Comparison of ENCODE assay signal across 16 cellular contexts in the genomic region with DNA sequence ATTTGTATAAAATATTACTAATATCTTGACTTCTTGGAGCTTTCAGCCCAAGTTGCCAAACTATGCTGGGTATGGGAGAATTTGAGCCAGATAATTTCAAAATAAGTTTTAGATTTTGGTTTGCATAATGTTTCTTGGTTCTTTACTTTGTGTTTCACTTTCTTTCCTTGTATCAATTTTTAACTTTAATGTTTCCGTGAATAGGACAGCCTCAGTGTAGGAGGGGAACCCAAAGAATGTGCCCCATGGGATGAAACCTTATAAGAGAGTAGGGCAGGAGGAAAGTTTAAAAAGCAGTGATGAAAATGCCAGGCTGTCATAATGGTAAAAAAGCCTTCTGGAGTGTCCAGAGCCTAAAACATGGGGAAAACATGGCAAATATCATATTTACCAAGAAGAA.
DNase-seq lines count a peak whose midpoint lies in the region; ATAC-seq, FAIRE-seq and TF ChIP-seq lines count a peak whose summit lies in the region.
"Had no signal": no experiment of that assay in that cellular context is flagged by ENCODE, and none has a peak within 500 bp of the region (broad histone marks: within the 10 kb centered on the region; RNA-seq: fewer than 3 reads in every experiment).

No MANE protein-coding gene starts in this region.

- H4K20me1 ChIP-seq in keratinocyte (ENCODE audit: control insufficient read depth, extremely low read depth, insufficient read depth, low read length) = no peaks in the 10 kb centered on the region
- H4K20me1 ChIP-seq in hepatocyte (ENCODE audit: insufficient read depth, poor library complexity, severe bottlenecking) = no peaks in the 10 kb centered on the region

- H3K36me3 ChIP-seq in keratinocyte (ENCODE audit: control insufficient read depth in 2 of 2, extremely low read depth in 1 of 2, insufficient read depth in 2 of 2, low read length in 2 of 2) = no peaks in the 10 kb centered on the region
- H3K36me3 ChIP-seq in hepatocyte (replicated peaks; ENCODE audit: insufficient read depth, low read depth) = no peaks in the 10 kb centered on the region
- H3K36me3 ChIP-seq: neutrophil had no signal

- no peaks in the 10 kb centered on the region for H3K79me2 ChIP-seq in keratinocyte (ENCODE audit: control insufficient read depth, insufficient read depth, low read length)
- no peaks in the 10 kb centered on the region for H3K79me2 ChIP-seq in hepatocyte

- no peak overlapping the region for H3K27ac ChIP-seq in keratinocyte (ENCODE audit: control insufficient read depth, insufficient read depth, low read length)
- H3K27ac ChIP-seq in hepatocyte = no peak overlapping the region
- H3K27ac ChIP-seq: neutrophil had no signal

- 0% methylated on average over 1 of the region's 1 CpG for WGBS in hepatocyte (ENCODE audit: low lambda C conversion rate, missing lambda C conversion rate)

- no peak overlapping the region for H3K9ac ChIP-seq in keratinocyte (ENCODE audit: control insufficient read depth, extremely low read depth, insufficient read depth, low read length)

- no peak overlapping the region for H3K4me2 ChIP-seq in keratinocyte (ENCODE audit: control insufficient read depth, extremely low read depth, insufficient read depth, low read depth, low read length)
- no peak overlapping the region for H3K4me2 ChIP-seq in hepatocyte

- no peak overlapping the region for H3K4me3 ChIP-seq in keratinocyte (ENCODE audit: control insufficient read depth in 2 of 3, extremely low read depth in 1 of 3, insufficient read depth in 2 of 3, low read depth in 1 of 3, low read length in 3 of 3)
- no peak overlapping the region for H3K4me3 ChIP-seq in hepatocyte

- DNase-seq in keratinocyte (ENCODE audit: low read depth, low spot score) = no peak
- no peak for DNase-seq in hepatocyte (ENCODE audit: low spot score)
- DNase-seq in DMS79 treated with DMSO at 0.1 percent for 48 hours (lab: John Stamatoyannopoulos, UW) = no peak
- DNase-seq in NCI-H2196 treated with DMSO at 0.1 percent for 48 hours (lab: John Stamatoyannopoulos, UW; ENCODE audit: unreplicated experiment) = no peak
- no peak for DNase-seq in nucleus accumbens (lab: John Stamatoyannopoulos, UW)
- DNase-seq: activated CD4-positive, alpha-beta T cell treated with anti-CD3 and anti-CD28 coated beads for 4 hours; activated T-cell treated with anti-CD3 and anti-CD28 coated beads, Interleukin-2, amount 50 U/mL, for 72 hours; amniotic stem cell; NCI-H1092; NCI-H446 treated with DMSO at 0.1 percent for 48 hours; small intestine had no signal

- H2AFZ ChIP-seq in keratinocyte (ENCODE audit: control insufficient read depth, low read length) = peak overlapping the region; percentile 0
- no peak overlapping the region for H2AFZ ChIP-seq in hepatocyte

- no peak for FAIRE-seq in keratinocyte (lab: Jason Lieb, UNC)
- FAIRE-seq: small intestine had no signal

- no peaks in the 10 kb centered on the region for H3K27me3 ChIP-seq in keratinocyte (ENCODE audit: control insufficient read depth, extremely low read depth, insufficient read depth, low read length)
- no peaks in the 10 kb centered on the region for H3K27me3 ChIP-seq in hepatocyte
- H3K27me3 ChIP-seq: neutrophil had no signal

- H3K4me1 ChIP-seq in keratinocyte (ENCODE audit: control insufficient read depth, extremely low read depth, insufficient read depth, low read length) (peaks cover 17% of the 10 kb centered on the region), hepatocyte (ENCODE audit: insufficient read depth) (peaks cover 9% of the 10 kb centered on the region)

- H3K9me2 ChIP-seq in hepatocyte (replicated peaks; ENCODE audit: insufficient read depth) = no peaks in the 10 kb centered on the region

- dilution Hi-C loops in keratinocyte (cut with MboI; ENCODE audit: extremely low pct_ligation_motif_present, low sequenced_read_pairs) = no loop called here

- no peaks in the 10 kb centered on the region for H3K9me3 ChIP-seq in keratinocyte (ENCODE audit: control insufficient read depth, low read depth, low read length)
- no peaks in the 10 kb centered on the region for H3K9me3 ChIP-seq in hepatocyte (ENCODE audit: low read depth)
- H3K9me3 ChIP-seq: neutrophil had no signal

- H3K9me1 ChIP-seq in keratinocyte (ENCODE audit: control insufficient read depth, extremely low read depth, insufficient read depth, low read length) = no peaks in the 10 kb centered on the region

- ATAC-seq in GM18909 (IDR thresholded peaks at IDR 0.05; ENCODE audit: poor library complexity, unreplicated experiment) (peak; percentile 73), GM21786 (IDR thresholded peaks at IDR 0.05; ENCODE audit: unreplicated experiment) (peak; percentile 49), HG03175 (IDR thresholded peaks at IDR 0.05; ENCODE audit: unreplicated experiment) (peak; percentile 31)
- ATAC-seq: Panc1 had no signal

- TF ChIP-seq CTCF in keratinocyte (optimal IDR thresholded peaks at IDR 0.05 in 1 of 3, IDR thresholded peaks at IDR 0.05 in 1 of 3, conservative IDR thresholded peaks at IDR 0.05 in 1 of 3; ENCODE audit: extremely low read depth in 1 of 3, insufficient read depth in 2 of 3, low read length in 3 of 3) (no peak), hepatocyte (IDR thresholded peaks at IDR 0.05; ENCODE audit: poor library complexity) (no peak)
